In the genomic region with DNA sequence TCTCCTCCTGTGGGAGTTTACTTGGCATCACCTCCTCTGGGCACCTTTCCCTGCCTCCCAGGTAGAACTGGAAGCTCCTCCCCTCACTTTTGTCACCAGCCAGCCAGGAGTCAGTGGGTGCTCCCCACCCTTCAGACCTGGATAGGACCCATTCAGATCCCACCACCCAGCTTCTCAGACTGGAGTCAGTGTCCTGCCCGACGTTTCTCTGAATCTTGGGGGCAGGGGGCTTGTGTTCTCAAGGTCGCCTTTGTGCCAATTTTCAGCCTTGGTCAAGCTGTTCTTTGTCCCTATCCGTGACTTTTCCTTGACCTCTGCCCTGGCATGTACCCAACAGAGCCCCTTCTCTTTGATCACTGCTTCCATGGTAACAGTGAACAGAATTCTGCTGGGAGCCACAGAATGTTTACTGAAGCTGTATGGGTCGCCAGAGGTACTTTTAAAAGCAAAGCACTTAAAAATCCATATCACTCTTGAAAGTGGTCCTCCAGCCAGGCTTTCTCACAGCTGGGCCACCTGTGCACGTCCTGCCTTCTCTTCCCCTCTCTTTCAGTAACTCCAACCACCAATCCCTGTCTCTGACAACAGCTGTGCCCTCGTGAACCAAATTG, we compare ENCODE assay signal across 7 cellular contexts.
DNase-seq lines count a peak whose midpoint lies in the region; ATAC-seq and TF ChIP-seq lines count a peak whose summit lies in the region.
"Not testable (repeated sequence)": the region's sequence is repeated elsewhere in the genome, so short reads cannot be mapped to it uniquely, and the experiment has no call there.

No MANE protein-coding gene starts in this region.

- H3K36me3 ChIP-seq in endodermal cell (ENCODE audit: control insufficient read depth, insufficient read depth, low read length); neural progenitor cell: not testable (repeated sequence)

- H3K4me3 Mint-ChIP-seq in endodermal cell = not testable (repeated sequence)
- H3K4me3 Mint-ChIP-seq in neural progenitor cell = peak overlapping the region; percentile 74
- peak overlapping the region; percentile 57 for H3K4me3 Mint-ChIP-seq in type B pancreatic cell

- H3K4me1 Mint-ChIP-seq in endodermal cell (peaks cover 14% of the 10 kb centered on the region), neural progenitor cell (peaks cover 62% of the 10 kb centered on the region), type B pancreatic cell (ENCODE audit: unreplicated experiment) (peaks cover 59% of the 10 kb centered on the region)

- not testable (repeated sequence) for H3K4me1 ChIP-seq in endodermal cell (ENCODE audit: control insufficient read depth, insufficient read depth, low read length); neural progenitor cell

- not testable (repeated sequence) for H4K20me1 ChIP-seq in neural progenitor cell (ENCODE audit: low read depth)

- not testable (repeated sequence) for H3K9ac ChIP-seq in endodermal cell (ENCODE audit: extremely low read depth, low read length, poor library complexity, severe bottlenecking); neural progenitor cell

- peak overlapping the region; percentile 45 for H3K27ac Mint-ChIP-seq in endodermal cell
- H3K27ac Mint-ChIP-seq in neural progenitor cell = peak overlapping the region; percentile 92
- peak overlapping the region; percentile 41 for H3K27ac Mint-ChIP-seq in type B pancreatic cell

- not testable (repeated sequence) for H2AFZ ChIP-seq in neural progenitor cell (replicated peaks)

- peak; percentile 41 for ATAC-seq in left lobe of liver

- not testable (repeated sequence) for H3K36me3 Mint-ChIP-seq in endodermal cell (ENCODE audit: low read depth); neural progenitor cell; type B pancreatic cell

- H3F3A ChIP-seq in neural progenitor cell (ENCODE audit: low read depth) = not testable (repeated sequence)

- POLR2A ChIA-PET in RWPE1 (lab: Yijun Ruan, JAX; ENCODE audit: low non-redundant PET) = not testable (repeated sequence)

- H3K79me2 ChIP-seq in neural progenitor cell (ENCODE audit: low read depth) = not testable (repeated sequence)

- not testable (repeated sequence) for H3K4me2 ChIP-seq in neural progenitor cell

- H3K9me3 Mint-ChIP-seq in endodermal cell, type B pancreatic cell: not testable (repeated sequence)
- H3K9me3 Mint-ChIP-seq in neural progenitor cell = peaks cover 17% of the 10 kb centered on the region

- TF ChIP-seq CTCF in RWPE1 (conservative IDR thresholded peaks at IDR 0.05; ENCODE audit: low read depth); endodermal cell (conservative IDR thresholded peaks at IDR 0.05); neural progenitor cell (IDR thresholded peaks at IDR 0.05); type B pancreatic cell (conservative IDR thresholded peaks at IDR 0.05): not testable (repeated sequence)

- DNase-seq in NCI-H1092 treated with DMSO at 0.1 percent for 48 hours (lab: John Stamatoyannopoulos, UW) (peak; percentile 78), NCI-H345 (lab: John Stamatoyannopoulos, UW) (peak; percentile 66)
- not testable (repeated sequence) for DNase-seq in RWPE1 (ENCODE audit: low spot score); endodermal cell; left lobe of liver (ENCODE audit: low spot score); neural progenitor cell (ENCODE audit: low spot score); type B pancreatic cell (ENCODE audit: extremely low spot score, unreplicated experiment)

- H3K9me3 ChIP-seq in endodermal cell (ENCODE audit: control insufficient read depth, low read length); neural progenitor cell (ENCODE audit: low read depth): not testable (repeated sequence)

- H3K27me3 ChIP-seq in endodermal cell (ENCODE audit: control insufficient read depth, insufficient read depth, low read length, poor library complexity, severe bottlenecking); neural progenitor cell: not testable (repeated sequence)

- H3K27me3 Mint-ChIP-seq in endodermal cell (ENCODE audit: insufficient read depth); type B pancreatic cell: not testable (repeated sequence)
- peaks cover 11% of the 10 kb centered on the region for H3K27me3 Mint-ChIP-seq in neural progenitor cell (ENCODE audit: insufficient read depth, low read depth)

- CTCF ChIA-PET in RWPE1 (lab: Yijun Ruan, JAX) = interaction anchor here (0.8 kb wide), 1 partner anchor 9 kb away, joined by 3 read pairs; no protein-coding TSS in a partner anchor

- not testable (repeated sequence) for H3K4me3 ChIP-seq in endodermal cell (ENCODE audit: low read length); neural progenitor cell

- WGBS in endodermal cell (ENCODE audit: insufficient coverage in 1 of 2, insufficient read length in 1 of 2), 2 experiments = 74 to 84% methylated on average over 7 of the region's 7 CpGs

- peak overlapping the region; percentile 83 for H3K27ac ChIP-seq in RWPE1
- H3K27ac ChIP-seq in endodermal cell (ENCODE audit: low read depth, low read length) = peak overlapping the region; percentile 63
- not testable (repeated sequence) for H3K27ac ChIP-seq in neural progenitor cell

Comparison
In these comparisons a context has a peak if more than half of its experiments do, and no peak if none do; other contexts are left out.
1. H3K27ac Mint-ChIP-seq: peak in every context shown above with its lines; median percentile 92 in neural progenitor cell; 45 in endodermal cell; 41 in type B pancreatic cell.